8 cellular contexts compared by ENCODE assay signal in the genomic region with DNA sequence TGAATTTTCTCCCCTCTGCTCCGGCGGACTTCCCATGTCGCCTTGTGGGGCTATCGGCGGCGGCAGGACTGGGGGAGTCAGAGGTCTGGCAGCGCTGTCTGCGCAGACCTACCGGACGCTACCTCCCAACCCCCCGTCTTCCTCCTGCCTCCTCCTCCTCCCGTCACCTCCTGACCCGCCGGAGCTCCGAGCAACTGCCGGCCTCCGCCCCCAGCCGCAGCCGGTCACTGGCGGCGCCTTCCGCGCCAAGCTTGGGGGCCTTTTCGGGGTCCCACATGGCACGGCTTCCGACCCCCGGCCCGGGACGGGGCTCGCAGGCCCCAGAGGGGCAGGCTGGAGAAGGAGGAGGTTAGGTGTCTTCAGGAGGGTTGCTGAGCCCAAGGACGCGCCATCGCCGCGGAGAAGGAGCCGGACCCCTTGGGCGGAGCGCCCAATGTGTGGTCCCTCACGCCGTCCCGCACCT. TPM values are rescaled to one million over a fixed set of nuclear protein-coding genes. Genes with fewer than 3 reads are reported as not detected.
A peak's percentile ranks its signal among the peaks of the same experiment; 100 is the strongest.
DNase-seq lines count a peak whose midpoint lies in the region; ATAC-seq and TF ChIP-seq lines count a peak whose summit lies in the region.
"Not testable (repeated sequence)": the region's sequence is repeated elsewhere in the genome, so short reads cannot be mapped to it uniquely, and the experiment has no call there.

No MANE protein-coding gene starts in this region.

- 0% methylated on average over 2 of the region's 41 CpGs; no CpG with 5 or more reads in 1 of the 2 donors for WGBS in upper lobe of left lung, 2 donors

- not testable (repeated sequence) for H3K9me3 Mint-ChIP-seq in brain

- H3K27ac Mint-ChIP-seq in brain: peak overlapping the region; percentile 97 to 100 (median 98)

- ATAC-seq in GM18505 (IDR thresholded peaks at IDR 0.05; ENCODE audit: unreplicated experiment) (peak; percentile 56), HG03469 (IDR thresholded peaks at IDR 0.05; ENCODE audit: unreplicated experiment) (peak; percentile 39), upper lobe of left lung (ENCODE audit: low FRiP score in 2 of 2) (peak; percentile 90 to 93)

- H3K36me3 Mint-ChIP-seq in brain: not testable (repeated sequence)

- H3K27me3 Mint-ChIP-seq in brain: peaks cover 10% of the 10 kb centered on the region

- TF ChIP-seq POLR2A in GM18505 (IDR thresholded peaks at IDR 0.05; ENCODE audit: borderline replicate concordance, extremely low read depth, insufficient read depth, insufficient read length): peak; percentile 48
- TF ChIP-seq POLR2A in upper lobe of left lung (IDR thresholded peaks at IDR 0.05): not testable (repeated sequence)

- not testable (repeated sequence) for DNase-seq in H7; right atrium auricular region (ENCODE audit: low spot score)
- peak in 1 of 2 donors; percentile 86 for DNase-seq in upper lobe of left lung

- TF ChIP-seq CTCF in VCaP (conservative IDR thresholded peaks at IDR 0.05); brain (conservative IDR thresholded peaks at IDR 0.05); right atrium auricular region (IDR thresholded peaks at IDR 0.05); upper lobe of left lung (IDR thresholded peaks at IDR 0.05): not testable (repeated sequence)

- peaks cover 0 to 21% of the 10 kb centered on the region in 2 donors for H3K4me1 ChIP-seq in right atrium auricular region
- H3K4me1 ChIP-seq in neuron (ENCODE audit: insufficient read depth, low read length): not testable (repeated sequence)
- peaks cover 11 to 31% (median 15%) of the 10 kb centered on the region in 4 donors for H3K4me1 ChIP-seq in upper lobe of left lung

- H3K27me3 ChIP-seq in H7 (ENCODE audit: control insufficient read depth, insufficient read depth, low read length); right atrium auricular region; neuron (ENCODE audit: insufficient read depth, low read length); upper lobe of left lung: not testable (repeated sequence)

- peaks cover 44% of the 10 kb centered on the region for H3K4me1 Mint-ChIP-seq in brain

- H3K9me3 ChIP-seq in right atrium auricular region; neuron (ENCODE audit: low read length); upper lobe of left lung: not testable (repeated sequence)

- H2AFZ ChIP-seq in neuron (ENCODE audit: low read depth, low read length): peak overlapping the region; percentile 90

- not testable (repeated sequence) for TF ChIP-seq EP300 in upper lobe of left lung (IDR thresholded peaks at IDR 0.05)

- H3K4me3 Mint-ChIP-seq in brain: peak overlapping the region; percentile 98 to 100 (median 99)

- peak overlapping the region; percentile 90 for H3K27ac ChIP-seq in VCaP
- peak overlapping the region; percentile 86 to 92 for H3K27ac ChIP-seq in right atrium auricular region
- H3K27ac ChIP-seq in upper lobe of left lung: peak overlapping the region; percentile 74 to 92 (median 82)

- peak overlapping the region; percentile 79 for H3K4me3 ChIP-seq in H7 (ENCODE audit: insufficient read depth, low read depth, low read length)
- peak overlapping the region; percentile 67 to 71 for H3K4me3 ChIP-seq in right atrium auricular region
- H3K4me3 ChIP-seq in neuron (ENCODE audit: low read length): peak overlapping the region; percentile 99
- H3K4me3 ChIP-seq in upper lobe of left lung: peak overlapping the region; percentile 56 to 93 (median 68)

- H3K36me3 ChIP-seq in H7 (replicated peaks; ENCODE audit: control insufficient read depth, insufficient read depth, low read length); right atrium auricular region; neuron (ENCODE audit: insufficient read depth, low read length); upper lobe of left lung: not testable (repeated sequence)

RNA-seq across cellular contexts. Expression of a gene that starts 0.3 kb away (rescaled TPM):
- total RNA-seq in H7 (2014; rRNA removed; shearing (Covaris generic)): 1.9 and 6.1 TPM in 2 replicates
- 1.9 TPM for polyA plus RNA-seq in brain (ENCODE audit: insufficient read depth, low read depth, low replicate concordance)
- total RNA-seq in right atrium auricular region: 10 to 100 TPM in 1 of 2 donors, 1 to 10 TPM in 1; 5.3 to 11.2 TPM
- 10 to 100 TPM in 2 of 6 donors, 1 to 10 TPM in 4; 6.4 to 24.1 (median 8.7) TPM for total RNA-seq in upper lobe of left lung

RNA-seq across cellular contexts. Expression of a gene that starts 0.9 kb away (rescaled TPM):
- 123 and 130 TPM in 2 replicates for total RNA-seq in H7 (2014; rRNA removed; shearing (Covaris generic))
- polyA plus RNA-seq in brain (ENCODE audit: insufficient read depth, low read depth, low replicate concordance): 19.5 TPM
- total RNA-seq in right atrium auricular region (10 to 100 TPM; 13.6 to 15.9 TPM), upper lobe of left lung (10 to 100 TPM; 15.8 to 44.0 (median 27.8) TPM)

RNA-seq across cellular contexts. Expression of a gene that starts 40.8 kb away (rescaled TPM):
- 0.55 and 1.2 TPM in 2 replicates for total RNA-seq in H7 (2014; rRNA removed; shearing (Covaris generic))
- polyA plus RNA-seq in brain (ENCODE audit: insufficient read depth, low read depth, low replicate concordance): 8.8 TPM
- 1 to 10 TPM; 8.6 to 8.9 TPM for total RNA-seq in right atrium auricular region
- 10 to 100 TPM in 2 of 6 donors, 1 to 10 TPM in 4; 3.0 to 28.3 (median 5.7) TPM for total RNA-seq in upper lobe of left lung

Comparison
In these comparisons a context has a peak if more than half of its experiments do, and no peak if none do; other contexts are left out.
1. ATAC-seq: peak in every context shown above with its lines; median percentile 92 in upper lobe of left lung; 56 in GM18505; 39 in HG03469.